In the genomic region with DNA sequence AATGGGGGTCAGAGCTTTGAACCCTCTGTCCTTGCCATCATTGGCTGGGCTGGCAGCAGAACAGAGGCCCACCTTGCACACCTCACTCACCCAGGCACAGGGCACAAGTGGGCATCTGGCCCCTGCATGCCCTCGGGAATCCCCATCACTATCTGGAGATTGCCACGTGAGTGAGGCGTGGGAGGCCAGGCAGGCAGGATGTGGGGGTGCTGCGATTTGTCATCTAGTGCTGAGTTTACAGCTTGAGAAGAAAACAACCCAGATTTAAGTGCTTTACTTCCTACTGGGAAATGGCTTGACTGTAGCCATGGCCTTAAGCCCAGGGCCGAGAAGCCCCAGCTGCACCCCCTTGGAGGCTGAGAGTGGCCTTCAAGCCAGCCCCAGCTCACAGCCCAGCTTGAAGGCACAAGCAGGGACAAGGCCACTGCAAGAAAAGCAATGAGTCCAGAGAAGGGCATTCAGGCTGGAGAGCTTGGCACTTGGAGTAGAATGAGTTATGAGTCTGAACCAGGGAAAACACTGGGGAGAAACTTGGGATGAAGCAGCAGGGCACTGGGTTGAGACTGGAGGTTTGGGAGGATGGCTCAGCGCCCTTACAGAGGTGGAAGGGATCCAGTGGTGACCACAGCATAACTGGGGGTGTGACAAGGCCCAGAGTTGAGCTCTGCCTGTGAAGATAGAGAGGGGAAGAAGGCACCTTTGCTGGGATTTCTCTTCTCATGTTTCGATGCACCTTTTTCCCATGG, we compare ENCODE assay signal across 1 cellular context.
TF ChIP-seq lines count a peak whose summit lies in the region.

No MANE protein-coding gene starts in this region.

TF ChIP-seq in GM23338, 12 proteins besides CTCF, POLR2A, EP300 and RAD21 (continued from another document):
- TF ChIP-seq, protein P1, sequence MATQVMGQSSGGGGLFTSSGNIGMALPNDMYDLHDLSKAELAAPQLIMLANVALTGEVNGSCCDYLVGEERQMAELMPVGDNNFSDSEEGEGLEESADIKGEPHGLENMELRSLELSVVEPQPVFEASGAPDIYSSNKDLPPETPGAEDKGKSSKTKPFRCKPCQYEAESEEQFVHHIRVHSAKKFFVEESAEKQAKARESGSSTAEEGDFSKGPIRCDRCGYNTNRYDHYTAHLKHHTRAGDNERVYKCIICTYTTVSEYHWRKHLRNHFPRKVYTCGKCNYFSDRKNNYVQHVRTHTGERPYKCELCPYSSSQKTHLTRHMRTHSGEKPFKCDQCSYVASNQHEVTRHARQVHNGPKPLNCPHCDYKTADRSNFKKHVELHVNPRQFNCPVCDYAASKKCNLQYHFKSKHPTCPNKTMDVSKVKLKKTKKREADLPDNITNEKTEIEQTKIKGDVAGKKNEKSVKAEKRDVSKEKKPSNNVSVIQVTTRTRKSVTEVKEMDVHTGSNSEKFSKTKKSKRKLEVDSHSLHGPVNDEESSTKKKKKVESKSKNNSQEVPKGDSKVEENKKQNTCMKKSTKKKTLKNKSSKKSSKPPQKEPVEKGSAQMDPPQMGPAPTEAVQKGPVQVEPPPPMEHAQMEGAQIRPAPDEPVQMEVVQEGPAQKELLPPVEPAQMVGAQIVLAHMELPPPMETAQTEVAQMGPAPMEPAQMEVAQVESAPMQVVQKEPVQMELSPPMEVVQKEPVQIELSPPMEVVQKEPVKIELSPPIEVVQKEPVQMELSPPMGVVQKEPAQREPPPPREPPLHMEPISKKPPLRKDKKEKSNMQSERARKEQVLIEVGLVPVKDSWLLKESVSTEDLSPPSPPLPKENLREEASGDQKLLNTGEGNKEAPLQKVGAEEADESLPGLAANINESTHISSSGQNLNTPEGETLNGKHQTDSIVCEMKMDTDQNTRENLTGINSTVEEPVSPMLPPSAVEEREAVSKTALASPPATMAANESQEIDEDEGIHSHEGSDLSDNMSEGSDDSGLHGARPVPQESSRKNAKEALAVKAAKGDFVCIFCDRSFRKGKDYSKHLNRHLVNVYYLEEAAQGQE (IDR thresholded peaks at IDR 0.05; ENCODE audit: unreplicated experiment), result no peak
- TF ChIP-seq CREB1 (CRISPR knock-in tag; IDR thresholded peaks at IDR 0.05; ENCODE audit: low read depth), result no peak
- no peak for TF ChIP-seq NANOG (IDR thresholded peaks at IDR 0.05; ENCODE audit: borderline replicate concordance)
- no peak for TF ChIP-seq STAT1 (IDR thresholded peaks at IDR 0.05; ENCODE audit: unreplicated experiment)
- TF ChIP-seq EZH2 (IDR thresholded peaks at IDR 0.05; ENCODE audit: low read depth, unreplicated experiment), result no peak
- TF ChIP-seq, protein P2, sequence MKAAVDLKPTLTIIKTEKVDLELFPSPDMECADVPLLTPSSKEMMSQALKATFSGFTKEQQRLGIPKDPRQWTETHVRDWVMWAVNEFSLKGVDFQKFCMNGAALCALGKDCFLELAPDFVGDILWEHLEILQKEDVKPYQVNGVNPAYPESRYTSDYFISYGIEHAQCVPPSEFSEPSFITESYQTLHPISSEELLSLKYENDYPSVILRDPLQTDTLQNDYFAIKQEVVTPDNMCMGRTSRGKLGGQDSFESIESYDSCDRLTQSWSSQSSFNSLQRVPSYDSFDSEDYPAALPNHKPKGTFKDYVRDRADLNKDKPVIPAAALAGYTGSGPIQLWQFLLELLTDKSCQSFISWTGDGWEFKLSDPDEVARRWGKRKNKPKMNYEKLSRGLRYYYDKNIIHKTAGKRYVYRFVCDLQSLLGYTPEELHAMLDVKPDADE (IDR thresholded peaks at IDR 0.05), result no peak
